14 cellular contexts compared by ENCODE assay signal in genomic region chr17:65370669-65371126, GRCh38.
A peak's percentile ranks its signal among the peaks of the same experiment; 100 is the strongest.
DNase-seq lines count a peak whose midpoint lies in the region; ATAC-seq, FAIRE-seq and TF ChIP-seq lines count a peak whose summit lies in the region.
"Had no signal": no experiment of that assay in that cellular context is flagged by ENCODE, and none has a peak within 500 bp of the region (broad histone marks: within the 10 kb centered on the region; RNA-seq: fewer than 3 reads in every experiment).

No MANE protein-coding gene starts in this region.

- CTCF ChIA-PET in CD8-positive, alpha-beta T cell (lab: Charles Lee): no interaction called here
- CTCF ChIA-PET in HepG2 (lab: Yijun Ruan, JAX; ENCODE audit: low intra/inter-chr PET ratio, low total read pairs) (no interaction called here), SK-N-SH (lab: Yijun Ruan, JAX) (interaction anchor here (0.5 kb wide), 1 partner anchor 91 kb away, joined by 3 read pairs; no protein-coding TSS in a partner anchor)

- H3K36me3 ChIP-seq in CD8-positive, alpha-beta T cell (ENCODE audit: insufficient read depth, low read length): no peaks in the 10 kb centered on the region
- no peaks in the 10 kb centered on the region for H3K36me3 ChIP-seq in HepG2 (replicated peaks in 1 of 2; ENCODE audit: control insufficient read depth in 1 of 2, insufficient read depth in 2 of 2, low read length in 2 of 2)
- no peaks in the 10 kb centered on the region for H3K36me3 ChIP-seq in SK-N-SH (replicated peaks in 1 of 2; ENCODE audit: control insufficient read depth in 1 of 2, insufficient read depth in 2 of 2, low read length in 1 of 2)
- H3K36me3 ChIP-seq: vagina had no signal

- H3K27ac Mint-ChIP-seq in CD8-positive, alpha-beta T cell: no peak overlapping the region
- no peak overlapping the region for H3K27ac Mint-ChIP-seq in activated naive CD8-positive, alpha-beta T cell treated with anti-CD3 and anti-CD28 coated beads for 36 hours

- no peak for TF ChIP-seq POLR2A in HepG2 (IDR thresholded peaks at IDR 0.05; ENCODE audit: insufficient read depth in 1 of 2, low read depth in 2 of 2, low read length in 2 of 2)

- TF ChIP-seq RAD21 in HepG2 (CRISPR knock-in tag; IDR thresholded peaks at IDR 0.05) (no peak), SK-N-SH (IDR thresholded peaks at IDR 0.05; ENCODE audit: low read length) (no peak)

- peaks cover 7% of the 10 kb centered on the region for H3K27me3 Mint-ChIP-seq in CD8-positive, alpha-beta T cell (ENCODE audit: low read depth)
- peaks cover 20% of the 10 kb centered on the region for H3K27me3 Mint-ChIP-seq in activated naive CD8-positive, alpha-beta T cell treated with anti-CD3 and anti-CD28 coated beads for 36 hours

- peak overlapping the region; percentile 55 for H2AFZ ChIP-seq in HepG2 (ENCODE audit: low read length)
- H2AFZ ChIP-seq in SK-N-SH (ENCODE audit: low read depth): no peak overlapping the region

- H3K4me3 ChIP-seq in CD8-positive, alpha-beta T cell (ENCODE audit: low read depth, low read length): no peak overlapping the region
- peak overlapping the region in 1 of 3 experiments; percentile 47; a peak in 3 of 6 replicates for H3K4me3 ChIP-seq in HepG2 (replicated peaks in 1 of 3; ENCODE audit: insufficient read depth in 1 of 3, low read depth in 2 of 3, low read length in 3 of 3)
- no peak overlapping the region for H3K4me3 ChIP-seq in SK-N-SH (ENCODE audit: low read depth in 2 of 2, low read length in 1 of 2)
- H3K4me3 ChIP-seq: vagina had no signal

- H3K9me3 ChIP-seq in CD8-positive, alpha-beta T cell (ENCODE audit: low read length): no peaks in the 10 kb centered on the region
- H3K9me3 ChIP-seq in HepG2 (ENCODE audit: low read length) (no peaks in the 10 kb centered on the region), SK-N-SH (no peaks in the 10 kb centered on the region)
- H3K9me3 ChIP-seq: vagina had no signal

- H3K9me2 ChIP-seq in SK-N-SH: no peaks in the 10 kb centered on the region

- H4K20me1 ChIP-seq in HepG2 (ENCODE audit: insufficient read depth, low read length) (no peaks in the 10 kb centered on the region), SK-N-SH (ENCODE audit: insufficient read depth) (no peaks in the 10 kb centered on the region)

- peak; percentile 36 for ATAC-seq in CD8-positive, alpha-beta T cell
- peak; percentile 82 for ATAC-seq in HepG2
- ATAC-seq in activated CD4-positive, CD25-positive, alpha-beta regulatory T cell treated with anti-CD3 and anti-CD28 coated beads, Interleukin-2, amount 50 U/mL, for 24 hours: no peak

- no peaks in the 10 kb centered on the region for H3F3A ChIP-seq in SK-N-SH (replicated peaks; ENCODE audit: insufficient read depth)

- peak in 1 of 7 experiments; percentile 26 for DNase-seq in CD8-positive, alpha-beta T cell
- DNase-seq in KG1 (lab: John Stamatoyannopoulos, UW) (peak; percentile 19), HepG2 (ENCODE audit: low spot score) (peak; percentile 90), hepatic stellate cell (ENCODE audit: low spot score) (no peak), SK-N-SH (no peak), NCI-H774 (lab: John Stamatoyannopoulos, UW) (no peak)
- DNase-seq in activated naive CD8-positive, alpha-beta T cell treated with anti-CD3 and anti-CD28 coated beads for 36 hours: peak; percentile 7
- DNase-seq: activated T-cell treated with anti-CD3 and anti-CD28 coated beads for 4 hours; erythroblast; GDM1; NCI-H2029; stimulated activated CD4-positive, alpha-beta T cell treated with anti-CD3 and anti-CD28 coated beads, Interleukin-12 subunit alpha, Interleukin-12 subunit beta, amount 100 ng/mL, for 4 hours had no signal

- peaks cover 7% of the 10 kb centered on the region for H3K4me1 Mint-ChIP-seq in CD8-positive, alpha-beta T cell (ENCODE audit: low read depth)
- peaks cover 17% of the 10 kb centered on the region for H3K4me1 Mint-ChIP-seq in activated naive CD8-positive, alpha-beta T cell treated with anti-CD3 and anti-CD28 coated beads for 36 hours

- WGBS in HepG2 (ENCODE audit: low lambda C conversion rate): 1% methylated on average over 10 of the region's 15 CpGs
- WGBS in SK-N-SH (ENCODE audit: low lambda C conversion rate): 66% methylated on average over 15 of the region's 15 CpGs

- H3K9ac ChIP-seq in HepG2 (ENCODE audit: insufficient read depth, low read depth, low read length): no peak overlapping the region
- H3K9ac ChIP-seq in SK-N-SH: no peak overlapping the region

- no peaks in the 10 kb centered on the region for H3K27me3 ChIP-seq in CD8-positive, alpha-beta T cell (ENCODE audit: insufficient read depth, low read length)
- H3K27me3 ChIP-seq in HepG2 (ENCODE audit: control insufficient read depth in 1 of 2, insufficient read depth in 2 of 2, low read length in 2 of 2) (peaks cover 5 to 43% of the 10 kb centered on the region in 2 experiments; a peak in 4 of 5 replicates), SK-N-SH (ENCODE audit: insufficient read depth) (peaks cover 17% of the 10 kb centered on the region; the same call in 1 of the 2 replicates)
- H3K27me3 ChIP-seq: vagina had no signal

- in situ Hi-C loops in HepG2 (cut with HindIII; ENCODE audit: extremely low pct_ligation_motif_present, low pct_unique_long_range_greater_than_20kb): no loop called here

- H3K79me2 ChIP-seq in HepG2 (ENCODE audit: insufficient read depth, low read length) (no peaks in the 10 kb centered on the region), SK-N-SH (ENCODE audit: insufficient read depth) (no peaks in the 10 kb centered on the region)

- TF ChIP-seq EP300 in HepG2 (IDR thresholded peaks at IDR 0.05; ENCODE audit: low read depth in 2 of 2, low read length in 2 of 2) (no peak), HepG2 (CRISPR knock-in tag; IDR thresholded peaks at IDR 0.05; ENCODE audit: borderline replicate concordance) (no peak), SK-N-SH (IDR thresholded peaks at IDR 0.05; ENCODE audit: borderline replicate concordance in 1 of 2, low read depth in 1 of 2, low read length in 1 of 2) (no peak)

- POLR2A ChIA-PET in CD8-positive, alpha-beta T cell (lab: Charles Lee): no interaction called here
- POLR2A ChIA-PET in HepG2 (lab: Yijun Ruan, JAX) (no interaction called here), SK-N-SH (lab: Yijun Ruan, JAX) (no interaction called here)

- no peak overlapping the region for H3K4me3 Mint-ChIP-seq in CD8-positive, alpha-beta T cell
- H3K4me3 Mint-ChIP-seq in activated naive CD8-positive, alpha-beta T cell treated with anti-CD3 and anti-CD28 coated beads for 36 hours: no peak overlapping the region

- H3K4me2 ChIP-seq in HepG2 (ENCODE audit: low read depth, low read length): peak overlapping the region; percentile 63
- H3K4me2 ChIP-seq in SK-N-SH: no peak overlapping the region

- no peaks in the 10 kb centered on the region for H3K9me3 Mint-ChIP-seq in CD8-positive, alpha-beta T cell
- H3K9me3 Mint-ChIP-seq in activated naive CD8-positive, alpha-beta T cell treated with anti-CD3 and anti-CD28 coated beads for 36 hours: peaks cover 6% of the 10 kb centered on the region

- H3K27ac ChIP-seq in CD8-positive, alpha-beta T cell (ENCODE audit: low read depth, low read length): no peak overlapping the region
- H3K27ac ChIP-seq in HepG2 (ENCODE audit: extremely low read length, insufficient read depth, low read length) (no peak overlapping the region), SK-N-SH (ENCODE audit: low read depth in 2 of 2, low read length in 1 of 2) (no peak overlapping the region)
- H3K27ac ChIP-seq: vagina had no signal

- BruUV-seq in HepG2 (replicated peaks; lab: Mats Ljungman, UMichigan): no TSS peak

- peaks cover 9% of the 10 kb centered on the region for H3K4me1 ChIP-seq in CD8-positive, alpha-beta T cell (ENCODE audit: insufficient read depth, low read length)
- H3K4me1 ChIP-seq in HepG2 (ENCODE audit: insufficient read depth, low read length) (peaks cover 25% of the 10 kb centered on the region), SK-N-SH (ENCODE audit: control insufficient read depth in 1 of 2, insufficient read depth in 2 of 2, low read depth in 1 of 2, low read length in 1 of 2) (no peaks in the 10 kb centered on the region; a peak in 1 of 4 replicates)
- H3K4me1 ChIP-seq: vagina had no signal

- intact Hi-C loops in CD8-positive, alpha-beta T cell (cut with DNase I, micrococcal nuclease): no loop called here
- intact Hi-C loops in HepG2 (cut with micrococcal nuclease; ENCODE audit: unreplicated experiment): no loop called here

- no peak for TF ChIP-seq CTCF in CD8-positive, alpha-beta T cell (IDR thresholded peaks at IDR 0.05)
- TF ChIP-seq CTCF in HepG2 (CRISPR knock-in tag; IDR thresholded peaks at IDR 0.05) (no peak), SK-N-SH (IDR thresholded peaks at IDR 0.05) (no peak)

- no peak for FAIRE-seq in HepG2 (lab: Jason Lieb, UNC)

- no peaks in the 10 kb centered on the region for H3K36me3 Mint-ChIP-seq in CD8-positive, alpha-beta T cell
- peaks cover 6% of the 10 kb centered on the region for H3K36me3 Mint-ChIP-seq in activated naive CD8-positive, alpha-beta T cell treated with anti-CD3 and anti-CD28 coated beads for 36 hours

TF ChIP-seq in HepG2, 621 proteins besides CTCF, POLR2A, EP300 and RAD21 (continues in another document):
- TF ChIP-seq SOX13 (IDR thresholded peaks at IDR 0.05): no peak
- TF ChIP-seq SOX13 (CRISPR knock-in tag; conservative IDR thresholded peaks at IDR 0.05 in 1 of 2, IDR thresholded peaks at IDR 0.05 in 1 of 2): peak in 1 of 2 experiments; percentile 86; a peak in 2 of 4 replicates
- no peak for TF ChIP-seq SOX6 (IDR thresholded peaks at IDR 0.05)
- peak; percentile 48; the same call in 1 of the 2 replicates for TF ChIP-seq SOX6 (CRISPR knock-in tag; IDR thresholded peaks at IDR 0.05)

TF ChIP-seq in SK-N-SH, 30 proteins besides CTCF, POLR2A, EP300 and RAD21:
- TF ChIP-seq MEF2A (IDR thresholded peaks at IDR 0.05; ENCODE audit: borderline replicate concordance, low read depth) (no peak), EZH2phosphoT487 (IDR thresholded peaks at IDR 0.05; ENCODE audit: borderline replicate concordance, low read depth) (no peak), YY1 (IDR thresholded peaks at IDR 0.05; ENCODE audit: low read depth) (no peak), PBX3 (IDR thresholded peaks at IDR 0.05) (no peak), FOXM1 (IDR thresholded peaks at IDR 0.05; ENCODE audit: low read depth) (no peak)

Comparison
In these comparisons a context has a peak if more than half of its experiments do, and no peak if none do; other contexts are left out.
1. ATAC-seq: peak in CD8-positive, alpha-beta T cell (single experiment) and HepG2 (single experiment); none in activated CD4-positive, CD25-positive, alpha-beta regulatory T cell treated with anti-CD3 and anti-CD28 coated beads, Interleukin-2, amount 50 U/mL, for 24 hours (0 of 2).
2. DNase-seq: peak in KG1 (single experiment), activated naive CD8-positive, alpha-beta T cell treated with anti-CD3 and anti-CD28 coated beads for 36 hours (single experiment) and HepG2 (single experiment); none in hepatic stellate cell (single experiment), SK-N-SH (single experiment) and NCI-H774 (single experiment).